9 cellular contexts compared by ENCODE assay signal in the genomic region with DNA sequence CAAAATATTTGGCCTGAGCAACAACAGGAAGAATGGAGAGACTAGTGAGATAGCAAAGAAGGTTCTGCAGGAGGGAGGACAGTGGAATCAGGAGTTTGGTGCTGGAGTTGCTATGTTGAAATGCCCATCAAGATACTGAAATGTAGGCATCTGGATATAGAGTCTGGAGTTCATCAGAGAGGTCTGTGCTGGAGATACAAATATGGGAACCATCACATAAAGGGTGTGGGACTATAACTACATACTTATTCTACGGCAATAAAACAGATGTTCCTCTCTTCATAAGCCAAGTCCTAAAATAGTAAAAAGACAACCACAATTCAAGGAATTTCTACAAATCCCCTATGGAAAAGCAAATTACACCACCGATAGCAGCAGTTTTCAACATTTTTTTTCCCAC. TPM values are rescaled to one million over a fixed set of nuclear protein-coding genes. Genes with fewer than 3 reads are reported as not detected.
DNase-seq lines count a peak whose midpoint lies in the region; ATAC-seq and TF ChIP-seq lines count a peak whose summit lies in the region.
"Had no signal": no experiment of that assay in that cellular context is flagged by ENCODE, and none has a peak within 500 bp of the region (broad histone marks: within the 10 kb centered on the region; RNA-seq: fewer than 3 reads in every experiment).

No MANE protein-coding gene starts in this region.

- H3K4me2 ChIP-seq in SK-N-SH = peak overlapping the region; percentile 80

- CTCF ChIA-PET in SK-N-SH (lab: Yijun Ruan, JAX) = interaction anchor here (1.0 kb wide), 1 partner anchor 49 kb away, joined by 3 read pairs; no protein-coding TSS in a partner anchor

- no peaks in the 10 kb centered on the region for H3K27me3 ChIP-seq in SK-N-SH (ENCODE audit: insufficient read depth)
- no peaks in the 10 kb centered on the region for H3K27me3 ChIP-seq in Peyer's patch
- peaks cover 0 to 4% (median 0%) of the 10 kb centered on the region in 4 donors for H3K27me3 ChIP-seq in esophagus muscularis mucosa
- H3K27me3 ChIP-seq in sigmoid colon = no peaks in the 10 kb centered on the region

- TF ChIP-seq CTCF in SK-N-SH (IDR thresholded peaks at IDR 0.05) (no peak), Peyer's patch (IDR thresholded peaks at IDR 0.05) (no peak), esophagus muscularis mucosa (IDR thresholded peaks at IDR 0.05) (no peak), sigmoid colon (IDR thresholded peaks at IDR 0.05) (no peak)

- no peak for ATAC-seq in SK-N-SH treated with all-trans-retinoic acid at 6 μM for 48 hours

- H3K9me2 ChIP-seq in SK-N-SH = no peaks in the 10 kb centered on the region

- 59% methylated on average over 2 of the region's 2 CpGs for WGBS in SK-N-SH (ENCODE audit: low lambda C conversion rate)
- WGBS in esophagus muscularis mucosa = 44% methylated on average over 2 of the region's 2 CpGs
- 9 to 32% methylated on average over 2 of the region's 2 CpGs for WGBS in sigmoid colon, 2 donors

- peaks cover 60% of the 10 kb centered on the region for H3K79me2 ChIP-seq in SK-N-SH (ENCODE audit: insufficient read depth)

- peaks cover 4% of the 10 kb centered on the region for H3F3A ChIP-seq in SK-N-SH (replicated peaks; ENCODE audit: insufficient read depth)

- H3K36me3 ChIP-seq in SK-N-SH (replicated peaks in 1 of 2; ENCODE audit: control insufficient read depth in 1 of 2, insufficient read depth in 2 of 2, low read length in 1 of 2) (no peaks in the 10 kb centered on the region), Peyer's patch (no peaks in the 10 kb centered on the region), esophagus muscularis mucosa (no peaks in the 10 kb centered on the region), sigmoid colon (no peaks in the 10 kb centered on the region)

- peak overlapping the region; percentile 88; the same call in 1 of the 2 replicates for H3K9ac ChIP-seq in SK-N-SH

- POLR2A ChIA-PET in SK-N-SH (lab: Yijun Ruan, JAX) = no interaction called here

- peak; percentile 41 for DNase-seq in SK-N-SH
- DNase-seq in Peyer's patch = no peak
- no peak for DNase-seq in esophagus muscularis mucosa (ENCODE audit: extremely low spot score)
- no peak for DNase-seq in sigmoid colon
- DNase-seq in iPS-NIHi7 (ENCODE audit: extremely low spot score) = no peak
- no peak for DNase-seq in cortex of kidney (lab: John Stamatoyannopoulos, UW)
- DNase-seq in inferior parietal cortex (ENCODE audit: extremely low spot score) = no peak
- DNase-seq: caudate nucleus had no signal

- H3K4me1 ChIP-seq in SK-N-SH (ENCODE audit: control insufficient read depth in 1 of 2, insufficient read depth in 2 of 2, low read depth in 1 of 2, low read length in 1 of 2) (no peaks in the 10 kb centered on the region; a peak in 1 of 4 replicates), Peyer's patch (peaks cover 0 to 31% (median 0%) of the 10 kb centered on the region in 4 donors), esophagus muscularis mucosa (peaks cover 0 to 44% (median 38%) of the 10 kb centered on the region in 4 donors), sigmoid colon (peaks cover 0 to 36% (median 18%) of the 10 kb centered on the region in 4 donors)

- intact Hi-C loops in esophagus muscularis mucosa (cut with DNase I) (loop anchor here (10.0 kb wide), 2 partner anchors 351 to 381 kb away; a partner anchor contains a TSS), sigmoid colon (cut with DNase I) (loop anchor here (10.0 kb wide), 1 partner anchor 351 kb away; a partner anchor contains a TSS)

- H3K4me3 ChIP-seq in SK-N-SH (ENCODE audit: low read depth in 2 of 2, low read length in 1 of 2) (peak overlapping the region; percentile 73 to 78; a peak in 3 of 4 replicates), Peyer's patch (peak overlapping the region in 3 of 4 donors; percentile 63 to 93 (median 78)), esophagus muscularis mucosa (peak overlapping the region; percentile 71 to 78 (median 73)), sigmoid colon (peak overlapping the region in 2 of 4 donors; percentile 77 to 87)

- H3K9me3 ChIP-seq in SK-N-SH (no peaks in the 10 kb centered on the region), Peyer's patch (no peaks in the 10 kb centered on the region), esophagus muscularis mucosa (no peaks in the 10 kb centered on the region), sigmoid colon (no peaks in the 10 kb centered on the region)

- TF ChIP-seq POLR2A in Peyer's patch (IDR thresholded peaks at IDR 0.05) (no peak), esophagus muscularis mucosa (IDR thresholded peaks at IDR 0.05; ENCODE audit: low read depth) (no peak), sigmoid colon (IDR thresholded peaks at IDR 0.05) (no peak)

- H2AFZ ChIP-seq in SK-N-SH (ENCODE audit: low read depth) = no peak overlapping the region

- peaks cover 27% of the 10 kb centered on the region for H4K20me1 ChIP-seq in SK-N-SH (ENCODE audit: insufficient read depth)

- no peak for TF ChIP-seq RAD21 in SK-N-SH (IDR thresholded peaks at IDR 0.05; ENCODE audit: low read length)

- H3K27ac ChIP-seq in SK-N-SH (ENCODE audit: low read depth in 2 of 2, low read length in 1 of 2) (no peak overlapping the region; a peak in 1 of 4 replicates), Peyer's patch (peak overlapping the region in 1 of 4 donors; percentile 1), esophagus muscularis mucosa (replicated peaks in 1 of 4) (no peak overlapping the region), sigmoid colon (peak overlapping the region in 3 of 4 donors; percentile 2 to 98 (median 92))

- TF ChIP-seq EP300 in SK-N-SH (IDR thresholded peaks at IDR 0.05; ENCODE audit: borderline replicate concordance in 1 of 2, low read depth in 1 of 2, low read length in 1 of 2) (no peak), esophagus muscularis mucosa (IDR thresholded peaks at IDR 0.05) (no peak), sigmoid colon (IDR thresholded peaks at IDR 0.05) (no peak)

TF ChIP-seq in SK-N-SH, 30 proteins besides CTCF, POLR2A, EP300 and RAD21:
- peak; percentile 62; the same call in 1 of the 2 replicates for TF ChIP-seq RCOR1 (IDR thresholded peaks at IDR 0.05; ENCODE audit: low read length)
- no peak for TF ChIP-seq GATA2 (CRISPR knock-in tag; IDR thresholded peaks at IDR 0.05)

TF ChIP-seq in SK-N-SH treated with all-trans-retinoic acid at 6 μM for 48 hours, 23 proteins besides CTCF, POLR2A, EP300 and RAD21 (continues in another document):
- TF ChIP-seq OSR1 (CRISPR knock-in tag; IDR thresholded peaks at IDR 0.05) (no peak), ZNF565 (CRISPR knock-in tag; conservative IDR thresholded peaks at IDR 0.05; ENCODE audit: low read depth) (no peak), ISL1 (CRISPR knock-in tag; IDR thresholded peaks at IDR 0.05) (no peak), ZNF70 (CRISPR knock-in tag; IDR thresholded peaks at IDR 0.05) (no peak), GLIS3 (CRISPR knock-in tag; IDR thresholded peaks at IDR 0.05) (no peak), RARB (CRISPR knock-in tag; IDR thresholded peaks at IDR 0.05) (no peak), TCF4 (CRISPR knock-in tag; IDR thresholded peaks at IDR 0.05; ENCODE audit: borderline replicate concordance) (no peak), ZC3H10 (CRISPR knock-in tag; IDR thresholded peaks at IDR 0.05) (no peak), TOX (CRISPR knock-in tag; IDR thresholded peaks at IDR 0.05; ENCODE audit: borderline replicate concordance) (no peak), BACH2 (CRISPR knock-in tag; IDR thresholded peaks at IDR 0.05; ENCODE audit: borderline replicate concordance) (no peak)
- TF ChIP-seq, protein P1, sequence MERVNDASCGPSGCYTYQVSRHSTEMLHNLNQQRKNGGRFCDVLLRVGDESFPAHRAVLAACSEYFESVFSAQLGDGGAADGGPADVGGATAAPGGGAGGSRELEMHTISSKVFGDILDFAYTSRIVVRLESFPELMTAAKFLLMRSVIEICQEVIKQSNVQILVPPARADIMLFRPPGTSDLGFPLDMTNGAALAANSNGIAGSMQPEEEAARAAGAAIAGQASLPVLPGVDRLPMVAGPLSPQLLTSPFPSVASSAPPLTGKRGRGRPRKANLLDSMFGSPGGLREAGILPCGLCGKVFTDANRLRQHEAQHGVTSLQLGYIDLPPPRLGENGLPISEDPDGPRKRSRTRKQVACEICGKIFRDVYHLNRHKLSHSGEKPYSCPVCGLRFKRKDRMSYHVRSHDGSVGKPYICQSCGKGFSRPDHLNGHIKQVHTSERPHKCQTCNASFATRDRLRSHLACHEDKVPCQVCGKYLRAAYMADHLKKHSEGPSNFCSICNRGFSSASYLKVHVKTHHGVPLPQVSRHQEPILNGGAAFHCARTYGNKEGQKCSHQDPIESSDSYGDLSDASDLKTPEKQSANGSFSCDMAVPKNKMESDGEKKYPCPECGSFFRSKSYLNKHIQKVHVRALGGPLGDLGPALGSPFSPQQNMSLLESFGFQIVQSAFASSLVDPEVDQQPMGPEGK (CRISPR knock-in tag; IDR thresholded peaks at IDR 0.05; ENCODE audit: borderline replicate concordance) = no peak
- TF ChIP-seq, protein P2, sequence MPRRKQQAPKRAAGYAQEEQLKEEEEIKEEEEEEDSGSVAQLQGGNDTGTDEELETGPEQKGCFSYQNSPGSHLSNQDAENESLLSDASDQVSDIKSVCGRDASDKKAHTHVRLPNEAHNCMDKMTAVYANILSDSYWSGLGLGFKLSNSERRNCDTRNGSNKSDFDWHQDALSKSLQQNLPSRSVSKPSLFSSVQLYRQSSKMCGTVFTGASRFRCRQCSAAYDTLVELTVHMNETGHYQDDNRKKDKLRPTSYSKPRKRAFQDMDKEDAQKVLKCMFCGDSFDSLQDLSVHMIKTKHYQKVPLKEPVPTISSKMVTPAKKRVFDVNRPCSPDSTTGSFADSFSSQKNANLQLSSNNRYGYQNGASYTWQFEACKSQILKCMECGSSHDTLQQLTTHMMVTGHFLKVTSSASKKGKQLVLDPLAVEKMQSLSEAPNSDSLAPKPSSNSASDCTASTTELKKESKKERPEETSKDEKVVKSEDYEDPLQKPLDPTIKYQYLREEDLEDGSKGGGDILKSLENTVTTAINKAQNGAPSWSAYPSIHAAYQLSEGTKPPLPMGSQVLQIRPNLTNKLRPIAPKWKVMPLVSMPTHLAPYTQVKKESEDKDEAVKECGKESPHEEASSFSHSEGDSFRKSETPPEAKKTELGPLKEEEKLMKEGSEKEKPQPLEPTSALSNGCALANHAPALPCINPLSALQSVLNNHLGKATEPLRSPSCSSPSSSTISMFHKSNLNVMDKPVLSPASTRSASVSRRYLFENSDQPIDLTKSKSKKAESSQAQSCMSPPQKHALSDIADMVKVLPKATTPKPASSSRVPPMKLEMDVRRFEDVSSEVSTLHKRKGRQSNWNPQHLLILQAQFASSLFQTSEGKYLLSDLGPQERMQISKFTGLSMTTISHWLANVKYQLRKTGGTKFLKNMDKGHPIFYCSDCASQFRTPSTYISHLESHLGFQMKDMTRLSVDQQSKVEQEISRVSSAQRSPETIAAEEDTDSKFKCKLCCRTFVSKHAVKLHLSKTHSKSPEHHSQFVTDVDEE (CRISPR knock-in tag; IDR thresholded peaks at IDR 0.05) = no peak

RNA-seq across cellular contexts. Expression of a gene that starts 1.7 kb away (rescaled TPM):
- polyA plus RNA-seq in SK-N-SH (2012; rRNA removed) (24.5 and 25.6 TPM in 2 replicates), sigmoid colon (10 to 100 TPM in 2 of 3 donors, 1 to 10 TPM in 1; 8.4 to 18.3 (median 13.2) TPM)
- 21.1 and 23.4 TPM in 2 replicates for polyA plus RNA-seq in SK-N-SH (2012; cell fraction: cytosol; rRNA removed)
- polyA plus RNA-seq in SK-N-SH (2012; cell fraction: nucleus; rRNA removed) = 39.3 and 64.9 TPM in 2 replicates
- total RNA-seq in Peyer's patch (10 to 100 TPM; 33.8 to 98.1 (median 83.2) TPM), esophagus muscularis mucosa (10 to 100 TPM; 20.0 to 29.9 (median 24.3) TPM), sigmoid colon (10 to 100 TPM; 23.9 to 51.6 (median 28.3) TPM)

Comparison
In these comparisons a context has a peak if more than half of its experiments do, and no peak if none do; other contexts are left out.
1. H3K27ac ChIP-seq: peak in sigmoid colon (3 of 4); none in SK-N-SH (0 of 2) and esophagus muscularis mucosa (0 of 4).